ENCODE assay signal across 1 cellular context in genomic region chr12:11805680-11806079, GRCh38.
A peak's percentile ranks its signal among the peaks of the same experiment; 100 is the strongest.
TF ChIP-seq lines count a peak whose summit lies in the region.

No MANE protein-coding gene starts in this region.

TF ChIP-seq in HepG2, 621 proteins besides CTCF, POLR2A, EP300 and RAD21 (continued from another document):
- no peak for TF ChIP-seq MLXIP (CRISPR knock-in tag; IDR thresholded peaks at IDR 0.05; ENCODE audit: borderline replicate concordance)
- TF ChIP-seq MIER3 (CRISPR knock-in tag; IDR thresholded peaks at IDR 0.05; ENCODE audit: borderline replicate concordance) = no peak
- 0 out of 2 replicates have a peak, but pooled peaks have one; percentile 13 for TF ChIP-seq FOSL2 (CRISPR knock-in tag; IDR thresholded peaks at IDR 0.05)
- no peak for TF ChIP-seq ELF4 (CRISPR knock-in tag; IDR thresholded peaks at IDR 0.05; ENCODE audit: borderline replicate concordance)
- TF ChIP-seq HNF4A (CRISPR knock-in tag; IDR thresholded peaks at IDR 0.05) = peak; percentile 29; the same call in 1 of the 2 replicates
- no peak for TF ChIP-seq ZNF235 (CRISPR knock-in tag; IDR thresholded peaks at IDR 0.05; ENCODE audit: borderline replicate concordance)
- no peak for TF ChIP-seq ZBTB38 (CRISPR knock-in tag; IDR thresholded peaks at IDR 0.05)
- TF ChIP-seq ZBTB21 (CRISPR knock-in tag; IDR thresholded peaks at IDR 0.05) = peak; percentile 95
- 0 out of 2 replicates have a peak, but pooled peaks have one; percentile 38 for TF ChIP-seq RCOR2 (CRISPR knock-in tag; IDR thresholded peaks at IDR 0.05)
- no peak for TF ChIP-seq ZFP62 (CRISPR knock-in tag; IDR thresholded peaks at IDR 0.05)
- TF ChIP-seq MYPOP (CRISPR knock-in tag; IDR thresholded peaks at IDR 0.05) = no peak
- no peak for TF ChIP-seq SOX13 (IDR thresholded peaks at IDR 0.05)
- peak in 1 of 2 experiments; percentile 30; a peak in 1 of 4 replicates for TF ChIP-seq SOX13 (CRISPR knock-in tag; conservative IDR thresholded peaks at IDR 0.05 in 1 of 2, IDR thresholded peaks at IDR 0.05 in 1 of 2)
- no peak for TF ChIP-seq HMGXB4 (CRISPR knock-in tag; IDR thresholded peaks at IDR 0.05; ENCODE audit: borderline replicate concordance in 1 of 2, low read depth in 1 of 2)
- TF ChIP-seq FOXP1 (IDR thresholded peaks at IDR 0.05) = no peak
- TF ChIP-seq FOXP1 (CRISPR knock-in tag; IDR thresholded peaks at IDR 0.05) = 0 out of 2 replicates have a peak, but pooled peaks have one; percentile 24
- TF ChIP-seq MZF1 (CRISPR knock-in tag; IDR thresholded peaks at IDR 0.05; ENCODE audit: borderline replicate concordance) = no peak
- peak; percentile 47; the same call in 1 of the 2 replicates for TF ChIP-seq ARID5B (CRISPR knock-in tag; IDR thresholded peaks at IDR 0.05)
- peak; percentile 46; the same call in 1 of the 2 replicates for TF ChIP-seq CREM (IDR thresholded peaks at IDR 0.05)
- no peak for TF ChIP-seq CREM (CRISPR knock-in tag; IDR thresholded peaks at IDR 0.05)
- no peak for TF ChIP-seq ZNF788 (CRISPR knock-in tag; IDR thresholded peaks at IDR 0.05; ENCODE audit: borderline replicate concordance)
- no peak for TF ChIP-seq ZC3H4 (CRISPR knock-in tag; IDR thresholded peaks at IDR 0.05; ENCODE audit: borderline replicate concordance)
- 0 out of 2 replicates have a peak, but pooled peaks have one; percentile 33 for TF ChIP-seq PPARG (CRISPR knock-in tag; conservative IDR thresholded peaks at IDR 0.05)
- no peak for TF ChIP-seq ONECUT2 (CRISPR knock-in tag; IDR thresholded peaks at IDR 0.05)
- no peak for TF ChIP-seq MXD3 (CRISPR knock-in tag; IDR thresholded peaks at IDR 0.05)
- TF ChIP-seq ATF2 (CRISPR knock-in tag; IDR thresholded peaks at IDR 0.05) = peak; percentile 28; the same call in 1 of the 2 replicates
- peak; percentile 46 for TF ChIP-seq RARA (CRISPR knock-in tag; IDR thresholded peaks at IDR 0.05)
- no peak for TF ChIP-seq GPN1 (CRISPR knock-in tag; IDR thresholded peaks at IDR 0.05; ENCODE audit: borderline replicate concordance)
- TF ChIP-seq IKZF4 (CRISPR knock-in tag; IDR thresholded peaks at IDR 0.05; ENCODE audit: borderline replicate concordance, low read depth, not compliant biosample characterization) = no peak
- peak; percentile 26; the same call in 1 of the 2 replicates for TF ChIP-seq SALL1 (CRISPR knock-in tag; IDR thresholded peaks at IDR 0.05)
- TF ChIP-seq ATF3 (CRISPR knock-in tag; IDR thresholded peaks at IDR 0.05) = 0 out of 2 replicates have a peak, but pooled peaks have one; percentile 18
- TF ChIP-seq NR2F1 (CRISPR knock-in tag; IDR thresholded peaks at IDR 0.05) = no peak
- no peak for TF ChIP-seq ZNF580 (CRISPR knock-in tag; IDR thresholded peaks at IDR 0.05; ENCODE audit: borderline replicate concordance, low read depth)
- no peak for TF ChIP-seq ZNF33A (CRISPR knock-in tag; IDR thresholded peaks at IDR 0.05; ENCODE audit: borderline replicate concordance)
- peak; percentile 15; the same call in 1 of the 2 replicates for TF ChIP-seq SAP130 (CRISPR knock-in tag; IDR thresholded peaks at IDR 0.05; ENCODE audit: low read depth)
- TF ChIP-seq PRDM4 (CRISPR knock-in tag; IDR thresholded peaks at IDR 0.05; ENCODE audit: borderline replicate concordance) = no peak
- no peak for TF ChIP-seq EEA1 (CRISPR knock-in tag; IDR thresholded peaks at IDR 0.05; ENCODE audit: borderline replicate concordance)
- no peak for TF ChIP-seq ZNF124 (CRISPR knock-in tag; IDR thresholded peaks at IDR 0.05)
- TF ChIP-seq ATF7 (IDR thresholded peaks at IDR 0.05) = peak; percentile 86
- no peak for TF ChIP-seq ATF7 (CRISPR knock-in tag; IDR thresholded peaks at IDR 0.05)
- TF ChIP-seq CBFB (CRISPR knock-in tag; IDR thresholded peaks at IDR 0.05) = no peak
TF ChIP-seq in HepG2: peak in this region for 20.
